19 cellular contexts compared by ENCODE assay signal in the genomic region with DNA sequence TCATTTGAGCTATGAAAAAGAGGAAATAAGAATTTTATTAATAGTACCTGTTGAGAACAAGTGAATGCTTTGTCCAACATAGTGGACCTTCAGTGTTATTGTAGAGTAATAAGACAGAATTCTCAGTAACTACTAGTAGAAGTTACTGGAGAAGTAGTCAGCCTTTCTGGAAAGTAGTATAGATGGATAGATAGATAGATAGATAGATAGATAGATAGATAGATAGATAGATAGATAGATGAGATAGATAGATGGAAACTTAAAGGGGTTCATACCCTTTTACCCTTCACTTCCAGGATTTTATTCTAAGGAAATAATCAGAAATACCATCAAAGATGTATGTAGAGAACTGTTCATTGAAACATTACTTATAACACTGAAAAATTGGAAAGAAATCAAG.
"Had no signal": no experiment of that assay in that cellular context is flagged by ENCODE, and none has a peak within 500 bp of the region (broad histone marks: within the 10 kb centered on the region; RNA-seq: fewer than 3 reads in every experiment).

No MANE protein-coding gene starts in this region.

- H3K9me3 ChIP-seq: MG63, SJSA1 had no signal

- H3K27ac ChIP-seq: KMS-11, SJSA1, SK-N-MC had no signal

- H3K4me3 ChIP-seq: MG63, SJSA1, SK-N-MC had no signal

- H3K36me3 ChIP-seq: SJSA1 had no signal

- H3K9ac ChIP-seq: KMS-11 had no signal

- DNase-seq: IMR-90, MG63, NCI-H1092, NCI-H1105 treated with DMSO at 0.1 percent for 48 hours, NCI-H1436, NCI-H187, NCI-H2029 treated with DMSO at 0.1 percent for 48 hours, NCI-H2171 treated with DMSO at 0.1 percent for 48 hours, NCI-H345, NCI-H446 treated with DMSO at 0.1 percent for 48 hours, NCI-H510A treated with DMSO at 0.1 percent for 48 hours, NCI-H526, Right ventricle myocardium superior, RPMI8226, SIG-M5 had no signal

- H3K4me2 ChIP-seq: KMS-11 had no signal

- H3K27me3 ChIP-seq: MG63 had no signal

- FAIRE-seq: RCC 7860 had no signal
